In genomic region chr20:35661908-35662307, GRCh38 we compare ENCODE assay signal across 9 cellular contexts. TPM values are rescaled to one million over a fixed set of nuclear protein-coding genes. Genes with fewer than 3 reads are reported as not detected.
A peak's percentile ranks its signal among the peaks of the same experiment; 100 is the strongest.
DNase-seq lines count a peak whose midpoint lies in the region; ATAC-seq, FAIRE-seq and TF ChIP-seq lines count a peak whose summit lies in the region.
"Had no signal": no experiment of that assay in that cellular context is flagged by ENCODE, and none has a peak within 500 bp of the region (broad histone marks: within the 10 kb centered on the region; RNA-seq: fewer than 3 reads in every experiment).

No MANE protein-coding gene starts in this region.

- DNase-seq in heart right ventricle = no peak
- no peak for DNase-seq in left ventricle myocardium superior
- no peak for DNase-seq in activated naive CD8-positive, alpha-beta T cell treated with anti-CD3 and anti-CD28 coated beads, Interleukin-2, amount 10 ng/mL, durations not matched to agents 7 days and 5 days
- DNase-seq in kidney = no peak
- no peak for DNase-seq in upper lobe of left lung
- no peak for DNase-seq in NCI-H187 treated with DMSO at 0.1 percent for 48 hours (lab: John Stamatoyannopoulos, UW)
- DNase-seq in GOT3 (lab: John Stamatoyannopoulos, UW) = no peak
- DNase-seq in NCI-H82 (lab: John Stamatoyannopoulos, UW) = no peak
- DNase-seq: DMS79 treated with DMSO at 0.1 percent for 48 hours had no signal

- peaks cover 46% of the 10 kb centered on the region for H3K4me1 Mint-ChIP-seq in activated naive CD8-positive, alpha-beta T cell treated with anti-CD3 and anti-CD28 coated beads, Interleukin-2, amount 10 ng/mL, durations not matched to agents 7 days and 5 days

- intact Hi-C loops in heart right ventricle (cut with DNase I) = loop anchor here in 6 of 10 donors (5.0 to 10.0 kb wide), 5 partner anchors 45 to 197 kb away; partner anchors contain the start of genes SPAG4 (in 6 of the 6) and ERGIC3 (in 2 of the 6)
- intact Hi-C loops in left ventricle myocardium superior (cut with micrococcal nuclease) = no loop called here
- intact Hi-C loops in kidney (cut with DNase I) = no loop called here

- H3K27ac ChIP-seq in heart right ventricle (peak overlapping the region in 2 of 10 donors; percentile 2 to 5), kidney (ENCODE audit: low read depth in 2 of 2, low read length in 2 of 2) (no peak overlapping the region), upper lobe of left lung (peak overlapping the region in 3 of 4 donors; percentile 10 to 50 (median 45))

- no peaks in the 10 kb centered on the region for H3K9me3 ChIP-seq in heart right ventricle
- no peaks in the 10 kb centered on the region for H3K9me3 ChIP-seq in kidney (ENCODE audit: control insufficient read depth in 1 of 2, low read length in 2 of 2)
- H3K9me3 ChIP-seq in upper lobe of left lung = no peaks in the 10 kb centered on the region

- H3K27ac Mint-ChIP-seq in activated naive CD8-positive, alpha-beta T cell treated with anti-CD3 and anti-CD28 coated beads, Interleukin-2, amount 10 ng/mL, durations not matched to agents 7 days and 5 days = peak overlapping the region; percentile 84

- H3K27me3 ChIP-seq in heart right ventricle (no peaks in the 10 kb centered on the region), upper lobe of left lung (no peaks in the 10 kb centered on the region)

- peak overlapping the region in 6 of 10 donors; percentile 68 to 96 (median 81) for H3K4me3 ChIP-seq in heart right ventricle
- peak overlapping the region; percentile 52 to 95 for H3K4me3 ChIP-seq in kidney (ENCODE audit: low read length in 2 of 2)
- H3K4me3 ChIP-seq in upper lobe of left lung = peak overlapping the region in 1 of 4 donors; percentile 75

- H3K4me3 Mint-ChIP-seq in activated naive CD8-positive, alpha-beta T cell treated with anti-CD3 and anti-CD28 coated beads, Interleukin-2, amount 10 ng/mL, durations not matched to agents 7 days and 5 days = peak overlapping the region; percentile 79

- peaks cover 0 to 10% (median 0%) of the 10 kb centered on the region in 9 donors for H3K36me3 ChIP-seq in heart right ventricle
- H3K36me3 ChIP-seq in kidney (ENCODE audit: control insufficient read depth in 1 of 2, insufficient read depth in 2 of 2, low read length in 2 of 2) = no peaks in the 10 kb centered on the region
- H3K36me3 ChIP-seq in upper lobe of left lung = no peaks in the 10 kb centered on the region

- TF ChIP-seq CTCF in heart right ventricle (IDR thresholded peaks at IDR 0.05) (no peak), kidney (IDR thresholded peaks at IDR 0.05; ENCODE audit: borderline replicate concordance, extremely low read depth, insufficient read depth) (no peak), upper lobe of left lung (IDR thresholded peaks at IDR 0.05) (no peak)

- H3K9me3 Mint-ChIP-seq in activated naive CD8-positive, alpha-beta T cell treated with anti-CD3 and anti-CD28 coated beads, Interleukin-2, amount 10 ng/mL, durations not matched to agents 7 days and 5 days = no peaks in the 10 kb centered on the region

- FAIRE-seq in kidney (lab: Jason Lieb, UNC) = no peak

- WGBS in heart right ventricle, 2 donors = 37% methylated on average over 3 of the region's 3 CpGs
- 27 to 34% methylated on average over 3 of the region's 3 CpGs for WGBS in upper lobe of left lung, 2 donors

- no peak for TF ChIP-seq POLR2A in upper lobe of left lung (IDR thresholded peaks at IDR 0.05)

- ATAC-seq in heart right ventricle (no peak), left ventricle myocardium superior (no peak), upper lobe of left lung (ENCODE audit: low FRiP score in 2 of 2) (no peak)
- no peak for ATAC-seq in activated naive CD8-positive, alpha-beta T cell treated with anti-CD3 and anti-CD28 coated beads, Interleukin-2, amount 10 ng/mL, durations not matched to agents 7 days and 5 days (ENCODE audit: low read depth)

- H3K9ac ChIP-seq in kidney (ENCODE audit: low read length in 2 of 2) = peak overlapping the region in 1 of 2 donors; percentile 6

- H3K36me3 Mint-ChIP-seq in activated naive CD8-positive, alpha-beta T cell treated with anti-CD3 and anti-CD28 coated beads, Interleukin-2, amount 10 ng/mL, durations not matched to agents 7 days and 5 days = peaks cover 26% of the 10 kb centered on the region

- H3K27me3 Mint-ChIP-seq in activated naive CD8-positive, alpha-beta T cell treated with anti-CD3 and anti-CD28 coated beads, Interleukin-2, amount 10 ng/mL, durations not matched to agents 7 days and 5 days = no peaks in the 10 kb centered on the region

- TF ChIP-seq EP300 in upper lobe of left lung (IDR thresholded peaks at IDR 0.05) = no peak

- H3K4me1 ChIP-seq in heart right ventricle = peaks cover 3 to 71% (median 59%) of the 10 kb centered on the region in 9 donors
- peaks cover 6 to 19% of the 10 kb centered on the region in 2 donors for H3K4me1 ChIP-seq in kidney (ENCODE audit: control insufficient read depth in 1 of 2, insufficient read depth in 1 of 2, low read depth in 1 of 2, low read length in 2 of 2)
- peaks cover 55 to 74% (median 60%) of the 10 kb centered on the region in 4 donors for H3K4me1 ChIP-seq in upper lobe of left lung

- POLR2A ChIA-PET in activated naive CD8-positive, alpha-beta T cell treated with anti-CD3 and anti-CD28 coated beads, Interleukin-2, amount 10 ng/mL, durations not matched to agents 7 days and 5 days (lab: Charles Lee) = interaction anchor here (1.1 to 4.8 kb wide), 4 partner anchors 10 to 80 kb away, joined by 3 to 68 read pairs (median 30); partner anchors contain the start of genes RBM39 and SPAG4

RNA-seq across cellular contexts. Expression of gene CPNE1, which starts 2.8 kb away (rescaled TPM):
- total RNA-seq in heart right ventricle = 10 to 100 TPM; 25.8 to 83.2 (median 53.7) TPM
- 100 to 1,000 TPM in 1 of 2 donors, 10 to 100 TPM in 1; 49.5 to 114 TPM for polyA plus RNA-seq in heart right ventricle
- 46.6 TPM for total RNA-seq in left ventricle myocardium superior
- total RNA-seq in activated naive CD8-positive, alpha-beta T cell treated with anti-CD3 and anti-CD28 coated beads, Interleukin-2, amount 10 ng/mL, durations not matched to agents 7 days and 5 days = 100 to 1,000 TPM; 296 to 327 TPM
- 145 TPM for total RNA-seq in kidney
- 128 TPM for polyA plus RNA-seq in kidney (ENCODE audit: insufficient read depth, low read depth, low replicate concordance)
- total RNA-seq in upper lobe of left lung = 100 to 1,000 TPM in 5 of 6 donors, 10 to 100 TPM in 1; 48.8 to 210 (median 177) TPM

RNA-seq across cellular contexts. Expression of gene RBM12, which starts 2.8 kb away (rescaled TPM):
- total RNA-seq in heart right ventricle = 10 to 100 TPM; 44.6 to 63.0 (median 52.2) TPM
- polyA plus RNA-seq in heart right ventricle = 1 to 10 TPM; 6.0 to 10.0 TPM
- 45.7 TPM for total RNA-seq in left ventricle myocardium superior
- 100 to 1,000 TPM; 116 to 120 TPM for total RNA-seq in activated naive CD8-positive, alpha-beta T cell treated with anti-CD3 and anti-CD28 coated beads, Interleukin-2, amount 10 ng/mL, durations not matched to agents 7 days and 5 days
- total RNA-seq in kidney = 101 TPM
- polyA plus RNA-seq in kidney (ENCODE audit: insufficient read depth, low read depth, low replicate concordance) = 11.1 TPM
- 10 to 100 TPM; 14.1 to 64.9 (median 31.4) TPM for total RNA-seq in upper lobe of left lung

RNA-seq across cellular contexts. Expression of gene NFS1, which starts 37.2 kb away (rescaled TPM):
- total RNA-seq in heart right ventricle (10 to 100 TPM; 41.8 to 69.0 (median 59.3) TPM), left ventricle myocardium superior (60.4 TPM), kidney (31.5 TPM), upper lobe of left lung (10 to 100 TPM; 16.2 to 90.1 (median 22.6) TPM)
- polyA plus RNA-seq in heart right ventricle (10 to 100 TPM; 29.5 to 49.7 TPM), kidney (ENCODE audit: insufficient read depth, low read depth, low replicate concordance) (71.2 TPM)
- total RNA-seq in activated naive CD8-positive, alpha-beta T cell treated with anti-CD3 and anti-CD28 coated beads, Interleukin-2, amount 10 ng/mL, durations not matched to agents 7 days and 5 days = 10 to 100 TPM; 33.1 to 33.8 TPM

RNA-seq across cellular contexts. Expression of gene ROMO1, which starts 37.3 kb away (rescaled TPM):
- 100 to 1,000 TPM; 128 to 193 (median 156) TPM for total RNA-seq in heart right ventricle
- 100 to 1,000 TPM; 595 to 734 TPM for polyA plus RNA-seq in heart right ventricle
- total RNA-seq in left ventricle myocardium superior = 180 TPM
- total RNA-seq in activated naive CD8-positive, alpha-beta T cell treated with anti-CD3 and anti-CD28 coated beads, Interleukin-2, amount 10 ng/mL, durations not matched to agents 7 days and 5 days = 100 to 1,000 TPM in 1 of 2 experiments, 10 to 100 TPM in 1; 96.9 to 112 TPM
- total RNA-seq in kidney = 141 TPM
- 408 TPM for polyA plus RNA-seq in kidney (ENCODE audit: insufficient read depth, low read depth, low replicate concordance)
- 100 to 1,000 TPM; 105 to 213 (median 134) TPM for total RNA-seq in upper lobe of left lung

RNA-seq across cellular contexts. Expression of gene SPAG4, which starts 46.3 kb away (rescaled TPM):
- 10 to 100 TPM in 1 of 10 donors, 1 to 10 TPM in 9; 2.7 to 11.7 (median 4.1) TPM for total RNA-seq in heart right ventricle
- polyA plus RNA-seq in heart right ventricle = 1 to 10 TPM; 4.4 to 8.7 TPM
- 3.1 TPM for total RNA-seq in left ventricle myocardium superior
- total RNA-seq in activated naive CD8-positive, alpha-beta T cell treated with anti-CD3 and anti-CD28 coated beads, Interleukin-2, amount 10 ng/mL, durations not matched to agents 7 days and 5 days = 1 to 10 TPM; 3.8 to 5.7 TPM
- total RNA-seq in kidney = 16.0 TPM
- 13.1 TPM for polyA plus RNA-seq in kidney (ENCODE audit: insufficient read depth, low read depth, low replicate concordance)
- total RNA-seq in upper lobe of left lung = 10 to 100 TPM in 2 of 6 donors, 1 to 10 TPM in 4; 2.7 to 48.2 (median 4.8) TPM

Comparison
In these comparisons a context has a peak if more than half of its experiments do, and no peak if none do; other contexts are left out.
1. intact Hi-C loops: an anchor here in heart right ventricle (5.0 to 10.0 kb wide); none called in left ventricle myocardium superior and kidney.
2. H3K27ac ChIP-seq: peak in upper lobe of left lung (3 of 4); none in kidney (0 of 2).